In genomic region chr3:154795046-154795445, GRCh38 we compare ENCODE assay signal across 2 cellular contexts.
TF ChIP-seq lines count a peak whose summit lies in the region.

No MANE protein-coding gene starts in this region.

TF ChIP-seq in IMR-90, 13 proteins besides CTCF, POLR2A, EP300 and RAD21:
- TF ChIP-seq FOS (IDR thresholded peaks at IDR 0.05; ENCODE audit: low read depth, low read length) (no peak), MXI1 (IDR thresholded peaks at IDR 0.05; ENCODE audit: borderline replicate concordance, low read depth, low read length) (no peak), MAFK (IDR thresholded peaks at IDR 0.05; ENCODE audit: low read depth, low read length) (no peak), NFE2L2 (IDR thresholded peaks at IDR 0.05; ENCODE audit: low read depth, low read length) (no peak)

TF ChIP-seq in H1, 55 proteins besides CTCF, POLR2A, EP300 and RAD21:
- TF ChIP-seq TEAD4 (IDR thresholded peaks at IDR 0.05; ENCODE audit: low read depth, low read length) (0 out of 2 replicates have a peak, but pooled peaks have one; percentile 10), RBBP5 (IDR thresholded peaks at IDR 0.05; ENCODE audit: borderline replicate concordance, low read depth, low read length) (no peak)
